In the genomic region with DNA sequence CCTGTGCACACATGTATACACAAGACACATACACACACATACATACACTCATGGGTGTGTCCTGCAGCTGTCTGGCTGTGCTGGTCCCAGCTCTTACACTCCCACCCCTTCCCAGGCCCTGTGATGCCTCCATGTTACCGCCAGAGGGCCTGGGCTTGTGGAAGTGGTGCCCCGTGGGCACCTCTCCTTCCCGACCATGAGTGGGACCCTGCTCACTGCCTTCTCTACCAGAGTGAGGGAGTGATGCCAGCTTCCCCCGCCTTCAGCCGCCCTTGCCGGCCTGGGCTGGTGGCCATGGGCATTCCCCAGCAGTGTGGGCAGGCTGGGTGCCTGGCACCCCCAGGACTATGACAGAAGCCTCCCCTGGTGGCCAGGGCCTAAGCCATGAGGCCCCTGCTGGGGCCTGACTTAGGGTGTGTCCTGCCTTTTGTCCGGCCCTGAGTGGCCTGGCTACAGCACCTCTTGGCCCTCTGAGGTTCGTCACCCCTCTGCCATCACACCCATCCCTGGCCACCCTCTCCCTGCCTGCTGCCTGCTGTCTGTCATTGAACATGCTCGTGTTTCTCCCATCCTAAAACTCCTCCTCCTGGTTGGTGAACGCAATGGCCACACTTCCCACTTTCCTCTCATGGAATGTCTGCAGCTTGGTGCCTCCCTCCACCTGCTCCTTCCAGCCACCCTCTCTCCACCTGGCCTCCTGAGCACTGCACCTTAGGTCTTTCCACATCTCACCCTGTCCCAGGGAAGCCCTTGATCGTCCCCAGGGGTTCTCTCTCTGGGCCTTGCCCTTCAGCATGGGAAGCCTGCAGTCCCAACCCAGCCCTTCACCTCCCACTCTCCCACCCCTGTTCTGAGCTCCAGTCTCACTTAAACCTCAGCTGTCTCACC, we compare ENCODE assay signal across 9 cellular contexts. TPM values are rescaled to one million over a fixed set of nuclear protein-coding genes. Genes with fewer than 3 reads are reported as not detected.
A peak's percentile ranks its signal among the peaks of the same experiment; 100 is the strongest.
DNase-seq lines count a peak whose midpoint lies in the region; ATAC-seq, FAIRE-seq and TF ChIP-seq lines count a peak whose summit lies in the region.
"Had no signal": no experiment of that assay in that cellular context is flagged by ENCODE, and none has a peak within 500 bp of the region (broad histone marks: within the 10 kb centered on the region; RNA-seq: fewer than 3 reads in every experiment).

No MANE protein-coding gene starts in this region.

- no peak overlapping the region for H3K4me3 ChIP-seq in BJ (ENCODE audit: low read depth, low read length)
- no peak overlapping the region for H3K4me3 ChIP-seq in IMR-90 (ENCODE audit: insufficient read depth, low read depth, low read length)
- H3K4me3 ChIP-seq in K562 = no peak overlapping the region
- H3K4me3 ChIP-seq in right lobe of liver = no peak overlapping the region
- H3K4me3 ChIP-seq: HAP-1 had no signal

- no peak overlapping the region for H4K5ac ChIP-seq in IMR-90 (ENCODE audit: low read depth, low read length)

- no peak overlapping the region for H2BK5ac ChIP-seq in IMR-90 (ENCODE audit: low read depth, low read length, poor library complexity, severe bottlenecking)

- no peak for TF ChIP-seq EP300 in K562 (IDR thresholded peaks at IDR 0.05; ENCODE audit: low read length)

- no peak overlapping the region for H3K4ac ChIP-seq in IMR-90 (ENCODE audit: low read depth, low read length)

- H2BK120ac ChIP-seq in IMR-90 (ENCODE audit: low read depth, low read length) = no peak overlapping the region

- no TSS peak for BruUV-seq in IMR-90 (replicated peaks; lab: Mats Ljungman, UMichigan)
- BruUV-seq in K562 (replicated peaks; lab: Mats Ljungman, UMichigan) = no TSS peak

- H3K14ac ChIP-seq in IMR-90 (replicated peaks; ENCODE audit: low read depth, low read length) = no peak overlapping the region

- H4K20me1 ChIP-seq in IMR-90 (ENCODE audit: insufficient read depth, low read length) (no peaks in the 10 kb centered on the region; the same call in 1 of the 2 replicates), K562 (replicated peaks; ENCODE audit: control insufficient read depth, insufficient read depth, low read length) (peaks cover 20% of the 10 kb centered on the region)

- H3K23ac ChIP-seq in IMR-90 (ENCODE audit: low read depth, low read length) = no peak overlapping the region

- no peaks in the 10 kb centered on the region for H3K79me1 ChIP-seq in IMR-90 (ENCODE audit: low read depth in 1 of 2, low read length in 2 of 2)

- FAIRE-seq in K562 (lab: Jason Lieb, UNC) = peak; percentile 32

- WGBS in IMR-90 (ENCODE audit: extremely low coverage in 2 of 2, insufficient read length in 1 of 2), 2 experiments = 62% methylated on average over 5 of the region's 11 CpGs; no CpG with 5 or more reads in 1 of the 2 experiments
- WGBS in K562 (ENCODE audit: insufficient coverage, low coverage, missing lambda C conversion rate) = 16% methylated on average over 11 of the region's 11 CpGs
- WGBS in right lobe of liver (ENCODE audit: insufficient coverage, low coverage, low lambda C conversion rate, missing lambda C conversion rate) = 60% methylated on average over 2 of the region's 11 CpGs

- H3K4me2 ChIP-seq in IMR-90 (ENCODE audit: low read depth, low read length) = no peak overlapping the region
- no peak overlapping the region for H3K4me2 ChIP-seq in K562 (ENCODE audit: insufficient read depth, low read length)

- H4K91ac ChIP-seq in IMR-90 (ENCODE audit: insufficient read depth, low read depth, low read length) = no peak overlapping the region

- H2AFZ ChIP-seq in IMR-90 (replicated peaks; ENCODE audit: low read length, poor library complexity) (no peak overlapping the region), K562 (ENCODE audit: low read depth, low read length) (no peak overlapping the region)

- in situ Hi-C loops in IMR-90 (cut with MboI; ENCODE audit: low sequenced_read_pairs) = loop anchor here (5.0 to 25.0 kb wide), 3 partner anchors 153 to 618 kb away; a partner anchor contains a TSS
- in situ Hi-C loops in K562 (cut with MboI) = loop anchor here (5.0 to 10.0 kb wide), 2 partner anchors 153 to 390 kb away; a partner anchor contains a TSS

- intact Hi-C loops in IMR-90 (cut with micrococcal nuclease) = no loop called here
- intact Hi-C loops in K562 (cut with micrococcal nuclease) = loop anchor here (5.0 kb wide), 2 partner anchors 43 to 388 kb away; a partner anchor contains a TSS
- intact Hi-C loops in right lobe of liver (cut with DNase I) = loop anchor here (5.0 kb wide), 1 partner anchor 153 kb away; no protein-coding TSS in a partner anchor

- POLR2A ChIA-PET in BJ (lab: Charles Lee) (no interaction called here), IMR-90 (lab: Charles Lee; ENCODE audit: unreplicated experiment) (no interaction called here), K562 (lab: Yijun Ruan, JAX) (interaction anchor here (0.8 to 1.8 kb wide), 3 partner anchors 9 to 153 kb away, joined by 3 to 5 read pairs (median 3); no protein-coding TSS in a partner anchor)

- TF ChIP-seq RAD21 in IMR-90 (IDR thresholded peaks at IDR 0.05; ENCODE audit: low read length) (peak; percentile 35; the same call in 1 of the 2 replicates), K562 (CRISPR knock-in tag; conservative IDR thresholded peaks at IDR 0.05 in 1 of 2, IDR thresholded peaks at IDR 0.05 in 1 of 2) (peak in 1 of 2 experiments; percentile 49; a peak in 2 of 4 replicates)

- H3K9ac ChIP-seq in IMR-90 (ENCODE audit: low read depth, low read length) (no peak overlapping the region), K562 (ENCODE audit: insufficient read depth in 1 of 2, low read depth in 2 of 2, low read length in 2 of 2) (peak overlapping the region in 1 of 2 experiments; percentile 47; a peak in 2 of 4 replicates)

- H3K79me2 ChIP-seq in K562 (ENCODE audit: control insufficient read depth, insufficient read depth, low read length) = no peaks in the 10 kb centered on the region

- DNase-seq in BJ (ENCODE audit: low read depth) = no peak
- DNase-seq in IMR-90 = peak; percentile 21
- peak; percentile 54 to 72 (median 64) for DNase-seq in K562 (ENCODE audit: extremely low read depth in 1 of 4, low spot score in 3 of 4)
- peak in 2 of 3 donors; percentile 22 to 46 for DNase-seq in right lobe of liver
- DNase-seq in NCI-H2171 (lab: John Stamatoyannopoulos, UW) = no peak

- H2BK15ac ChIP-seq in IMR-90 (ENCODE audit: low read depth, low read length) = no peak overlapping the region

- H3K36me3 ChIP-seq in BJ (ENCODE audit: control insufficient read depth, insufficient read depth, low read length) (peaks cover 1% of the 10 kb centered on the region; the same call in 1 of the 2 replicates), IMR-90 (ENCODE audit: control insufficient read depth, insufficient read depth, low read length) (peaks cover 2% of the 10 kb centered on the region; the same call in 1 of the 2 replicates), K562 (ENCODE audit: control insufficient read depth, insufficient read depth, low read length) (no peaks in the 10 kb centered on the region), right lobe of liver (no peaks in the 10 kb centered on the region)
- H3K36me3 ChIP-seq: HAP-1 had no signal

- peak overlapping the region; percentile 70 for H2AK9ac ChIP-seq in IMR-90 (replicated peaks; ENCODE audit: low read depth, low read length, poor library complexity)

- H3K56ac ChIP-seq in IMR-90 (ENCODE audit: extremely low read depth, insufficient read depth, low read length) = no peak overlapping the region

- H3K27ac ChIP-seq in IMR-90 (ENCODE audit: insufficient read depth, low read length) (no peak overlapping the region), K562 (ENCODE audit: extremely low read depth, low read depth, low read length) (no peak overlapping the region), right lobe of liver (no peak overlapping the region)

- 0 out of 2 replicates have a peak, but pooled peaks cover 1% of the 10 kb centered on the region for H3K4me1 ChIP-seq in IMR-90 (ENCODE audit: control insufficient read depth, insufficient read depth, low read length)
- peaks cover 0 to 16% of the 10 kb centered on the region in 2 experiments; a peak in 3 of 5 replicates for H3K4me1 ChIP-seq in K562 (replicated peaks in 1 of 2; ENCODE audit: control insufficient read depth in 2 of 2, insufficient read depth in 2 of 2, low read length in 2 of 2)
- H3K4me1 ChIP-seq in right lobe of liver = peaks cover 0 to 4% (median 0%) of the 10 kb centered on the region in 4 donors

- no peak overlapping the region for H2AK5ac ChIP-seq in IMR-90 (ENCODE audit: low read depth, low read length)

- H4K8ac ChIP-seq in IMR-90 (ENCODE audit: low read depth in 2 of 2, low read length in 2 of 2) = no peak overlapping the region

- ATAC-seq in IMR-90 (ENCODE audit: low read depth) (peak; percentile 74), K562 (peak; percentile 74), right lobe of liver (peak in 3 of 4 donors; percentile 9 to 37 (median 15)), HG02840 (IDR thresholded peaks at IDR 0.05; ENCODE audit: low FRiP score, unreplicated experiment) (no peak), HG02763 (IDR thresholded peaks at IDR 0.05; ENCODE audit: unreplicated experiment) (no peak), GM19324 (IDR thresholded peaks at IDR 0.05; ENCODE audit: low FRiP score, unreplicated experiment) (no peak)

- CTCF ChIA-PET in BJ (lab: Yijun Ruan, JAX) = interaction anchor here (0.6 to 11.9 kb wide), 26 partner anchors 9 to 403 kb away, joined by 3 to 655 read pairs (median 6); a partner anchor contains a TSS
- CTCF ChIA-PET in IMR-90 (lab: Yijun Ruan, JAX) = interaction anchor here (0.6 to 3.2 kb wide), 10 partner anchors 9 to 163 kb away, joined by 3 to 86 read pairs (median 4); a partner anchor contains a TSS
- CTCF ChIA-PET in K562 (lab: Yijun Ruan, JAX; ENCODE audit: low intra/inter-chr PET ratio) = interaction anchor here (0.5 to 5.3 kb wide), 3 partner anchors 52 to 154 kb away, joined by 3 to 138 read pairs (median 4); no protein-coding TSS in a partner anchor

- TF ChIP-seq POLR2A in IMR-90 (IDR thresholded peaks at IDR 0.05; ENCODE audit: low read depth, low read length) (no peak), K562 (conservative IDR thresholded peaks at IDR 0.05) (no peak), right lobe of liver (IDR thresholded peaks at IDR 0.05) (no peak)

- H3K9me1 ChIP-seq in IMR-90 (ENCODE audit: insufficient read depth, low read length) (no peaks in the 10 kb centered on the region), K562 (ENCODE audit: control insufficient read depth, insufficient read depth, low read length) (no peaks in the 10 kb centered on the region)

- H2BK20ac ChIP-seq in IMR-90 (ENCODE audit: low read depth, low read length) = no peak overlapping the region

- H3K18ac ChIP-seq in IMR-90 (ENCODE audit: low read depth, low read length) = no peak overlapping the region

- dilution Hi-C loops in IMR-90 (cut with HindIII; ENCODE audit: low sequenced_read_pairs, unreplicated experiment) = no loop called here

- H3K9me3 ChIP-seq in IMR-90 (ENCODE audit: control insufficient read depth, insufficient read depth, low read length) = no peaks in the 10 kb centered on the region
- no peaks in the 10 kb centered on the region for H3K9me3 ChIP-seq in K562 (replicated peaks; ENCODE audit: control insufficient read depth, insufficient read depth, low read depth, low read length)
- no peaks in the 10 kb centered on the region for H3K9me3 ChIP-seq in right lobe of liver

- H3K27me3 ChIP-seq in BJ (ENCODE audit: control insufficient read depth, insufficient read depth, low read length) (no peaks in the 10 kb centered on the region), IMR-90 (ENCODE audit: control insufficient read depth, insufficient read depth, low read length) (no peaks in the 10 kb centered on the region), K562 (ENCODE audit: control insufficient read depth in 2 of 2, insufficient read depth in 2 of 2, low read length in 2 of 2) (no peaks in the 10 kb centered on the region), right lobe of liver (no peaks in the 10 kb centered on the region)

- TF ChIP-seq CTCF in BJ (IDR thresholded peaks at IDR 0.05; ENCODE audit: insufficient read depth, low read depth, low read length) = peak; percentile 78
- peak; percentile 56 for TF ChIP-seq CTCF in IMR-90 (conservative IDR thresholded peaks at IDR 0.05; ENCODE audit: low read depth, low read length)
- TF ChIP-seq CTCF in K562 (IDR thresholded peaks at IDR 0.05 in 2 of 3, conservative IDR thresholded peaks at IDR 0.05 in 1 of 3; ENCODE audit: insufficient read depth in 2 of 3, low read depth in 1 of 3, low read length in 3 of 3) = peak; percentile 62 to 85 (median 67)
- TF ChIP-seq CTCF in right lobe of liver (IDR thresholded peaks at IDR 0.05) = peak in 3 of 4 donors; percentile 5 to 38 (median 33)

RNA-seq across cellular contexts. Expression of a gene that starts 14.6 kb away (rescaled TPM):
- polyA plus RNA-seq in BJ (2011; rRNA removed) (9.8 and 16.0 TPM in 2 replicates), IMR-90 (2012; rRNA removed) (10.8 and 11.4 TPM in 2 replicates), K562 (2011; rRNA removed) (4.6 and 6.4 TPM in 2 replicates), K562 (2014; fragmentation: Illumina TruSeq; extraction: Trizol) (4.5 and 4.9 TPM in 2 replicates), K562 (2014; fragmentation: Nextera tagmentation; extraction: Ambion mirVana) (1 to 10 TPM in 1 of 2 experiments, under 1 TPM in 1; 0.60 to 1.2 TPM), K562 (2014; rRNA removed) (5.0 and 7.9 TPM in 2 replicates)
- 9.4 and 10.1 TPM in 2 replicates for polyA minus RNA-seq in BJ (2011; rRNA and poly(A)+ RNA removed)
- total RNA-seq in IMR-90 (2012; rRNA removed) (6.1 and 9.1 TPM in 2 replicates), K562 (2014; rRNA removed) (4.1 and 8.2 TPM in 2 replicates), K562 (2014; rRNA removed; fragmentation: Illumina TruSeq; extraction: Trizol) (2.5 and 3.1 TPM in 2 replicates), K562 (2015; rRNA removed; fragmentation: Illumina TruSeq; extraction: Trizol) (4.6 TPM in 2 replicates), K562 (2021) (4.6 and 6.0 TPM in 2 replicates), right lobe of liver (10 to 100 TPM in 1 of 6 experiments, 1 to 10 TPM in 5; 2.2 to 10.8 (median 5.0) TPM)
- 7.6 and 13.4 TPM in 2 replicates for polyA plus RNA-seq in IMR-90 (2012; cell fraction: cytosol; rRNA removed)
- 8.5 and 13.0 TPM in 2 replicates for polyA plus RNA-seq in IMR-90 (2012; cell fraction: nucleus; rRNA removed; ENCODE audit: low replicate concordance)
- 2.7 and 8.1 TPM in 2 replicates for total RNA-seq in K562 (2011; cell fraction: chromatin; rRNA removed; ENCODE audit: low replicate concordance)
- total RNA-seq in K562 (2011; cell fraction: nucleolus; rRNA removed) = 7.7 and 8.8 TPM in 2 replicates
- total RNA-seq in K562 (2011; cell fraction: nucleoplasm; rRNA removed) = 5.1 and 6.9 TPM in 2 replicates
- polyA plus RNA-seq in K562 (2011; cell fraction: cytosol; rRNA removed) = 6.6 and 7.2 TPM in 2 replicates
- polyA plus RNA-seq in K562 (2011; cell fraction: nucleus; rRNA removed) = 4.0 and 4.1 TPM in 2 replicates
- 6.2 and 9.2 TPM in 2 replicates for polyA plus RNA-seq in K562 (2012)
- 3.7 and 4.3 TPM in 2 replicates for polyA minus RNA-seq in K562 (2011; rRNA and poly(A)+ RNA removed)
- polyA minus RNA-seq in K562 (2011; cell fraction: cytosol; rRNA and poly(A)+ RNA removed) = 2.7 and 3.1 TPM in 2 replicates
- 2.4 and 4.4 TPM in 2 replicates for polyA minus RNA-seq in K562 (2011; cell fraction: nucleus; rRNA and poly(A)+ RNA removed)

RNA-seq across cellular contexts. Expression of a gene that starts 54.2 kb away (rescaled TPM):
- 131 and 248 TPM in 2 replicates for polyA plus RNA-seq in BJ (2011; rRNA removed)
- 52.2 and 74.2 TPM in 2 replicates for polyA minus RNA-seq in BJ (2011; rRNA and poly(A)+ RNA removed)
- total RNA-seq in IMR-90 (2012; rRNA removed) = 10.8 and 11.8 TPM in 2 replicates
- polyA plus RNA-seq in IMR-90 (2012; rRNA removed) = 60.8 and 66.9 TPM in 2 replicates
- 38.9 and 94.5 TPM in 2 replicates for polyA plus RNA-seq in IMR-90 (2012; cell fraction: cytosol; rRNA removed)
- polyA plus RNA-seq in IMR-90 (2012; cell fraction: nucleus; rRNA removed; ENCODE audit: low replicate concordance) = 27.1 and 60.4 TPM in 2 replicates
- 0.32 and 0.72 TPM in 2 replicates for total RNA-seq in K562 (2011; cell fraction: chromatin; rRNA removed; ENCODE audit: low replicate concordance)
- total RNA-seq in K562 (2011; cell fraction: nucleolus; rRNA removed) = 0.53 and 1.5 TPM in 2 replicates
- 0.15 and 0.23 TPM in 2 replicates for total RNA-seq in K562 (2011; cell fraction: nucleoplasm; rRNA removed)
- not detected in 2 replicates for total RNA-seq in K562 (2014; rRNA removed)
- total RNA-seq in K562 (2014; rRNA removed; fragmentation: Illumina TruSeq; extraction: Trizol) = not detected in 2 replicates
- total RNA-seq in K562 (2015; rRNA removed; fragmentation: Illumina TruSeq; extraction: Trizol) = not detected in 2 replicates
- 0.04 and 0.13 TPM in 2 replicates for total RNA-seq in K562 (2021)
- polyA plus RNA-seq in K562 (2011; rRNA removed) = 0.10 and 0.14 TPM in 2 replicates
- polyA plus RNA-seq in K562 (2011; cell fraction: cytosol; rRNA removed) = 0.18 and 0.64 TPM in 2 replicates
- polyA plus RNA-seq in K562 (2011; cell fraction: nucleus; rRNA removed) = 0.11 and 0.82 TPM in 2 replicates
- polyA plus RNA-seq in K562 (2012) = 0.04 and 0.08 TPM in 2 replicates
- polyA plus RNA-seq in K562 (2014; fragmentation: Illumina TruSeq; extraction: Trizol) = not detected in 2 replicates
- polyA plus RNA-seq in K562 (2014; fragmentation: Nextera tagmentation; extraction: Ambion mirVana) = not detected
- 0.03 TPM in 1 of 2 replicates, not detected in the other for polyA plus RNA-seq in K562 (2014; rRNA removed)
- polyA minus RNA-seq in K562 (2011; rRNA and poly(A)+ RNA removed) = 0.21 TPM in 1 of 2 replicates, not detected in the other
- polyA minus RNA-seq in K562 (2011; cell fraction: cytosol; rRNA and poly(A)+ RNA removed) = 0.19 TPM in 1 of 2 replicates, not detected in the other
- 0.11 and 0.13 TPM in 2 replicates for polyA minus RNA-seq in K562 (2011; cell fraction: nucleus; rRNA and poly(A)+ RNA removed)
- total RNA-seq in right lobe of liver = 1 to 10 TPM; 1.9 to 4.0 (median 2.7) TPM

Comparison
In these comparisons a context has a peak if more than half of its experiments do, and no peak if none do; other contexts are left out.
1. DNase-seq: peak in IMR-90 (single experiment), K562 (4 of 4) and right lobe of liver (2 of 3); none in BJ (single experiment) and NCI-H2171 (single experiment).
2. ATAC-seq: peak in IMR-90 (single experiment), K562 (single experiment) and right lobe of liver (3 of 4); none in HG02840 (single experiment), HG02763 (single experiment) and GM19324 (single experiment).
3. Peak in every context shown above with its lines, with median percentiles within 50 percentile points of each other: CTCF ChIP-seq.